Comparison of ENCODE assay signal across 21 cellular contexts in the genomic region with DNA sequence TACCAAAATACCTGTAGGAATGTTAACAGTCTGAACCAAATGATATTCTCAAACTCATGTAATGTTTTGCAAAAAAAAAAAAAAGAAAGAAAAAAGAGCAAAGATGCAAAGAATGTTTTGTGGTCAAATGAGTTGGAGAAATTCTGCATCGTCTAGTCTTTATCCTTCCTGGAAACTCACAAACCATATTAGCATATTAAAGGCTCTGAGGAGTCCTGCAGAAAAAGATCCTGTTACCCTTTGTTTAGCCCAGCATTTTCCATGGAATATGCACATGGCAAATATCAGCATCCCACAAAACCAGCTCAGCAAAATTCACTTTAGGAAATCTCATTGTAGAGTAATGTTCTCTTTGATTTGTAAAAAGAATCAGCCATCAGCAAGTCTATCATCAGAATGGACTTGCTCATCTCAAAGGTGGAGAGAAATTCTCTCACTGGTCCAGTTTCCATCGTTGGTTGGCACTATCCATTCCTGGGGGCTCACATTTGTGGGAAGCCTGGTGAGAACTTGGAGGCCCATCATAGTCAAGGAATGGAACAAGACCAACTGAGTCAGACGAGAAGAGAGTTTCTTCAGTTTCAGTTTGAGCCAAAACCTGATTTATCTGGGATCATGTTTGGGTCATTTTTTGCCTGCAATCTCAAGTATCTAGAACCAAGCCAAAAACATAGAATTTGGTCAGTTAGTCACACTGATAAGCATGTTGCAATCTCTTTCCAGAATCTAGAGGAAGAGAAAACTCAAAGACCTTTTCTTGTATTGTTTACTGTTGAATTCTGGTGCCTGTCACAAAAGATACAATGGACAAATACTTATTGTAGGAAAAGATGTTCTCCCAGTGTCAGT.
"Had no signal": no experiment of that assay in that cellular context is flagged by ENCODE, and none has a peak within 500 bp of the region (broad histone marks: within the 10 kb centered on the region; RNA-seq: fewer than 3 reads in every experiment).

No MANE protein-coding gene starts in this region.

- H3K27me3 Mint-ChIP-seq: activated T-helper 17 cell treated with anti-CD3 and anti-CD28 coated beads, Interleukin-2, amount 50 U/mL, for 72 hours had no signal

- H3K36me3 Mint-ChIP-seq: brain, naive B cell, neural progenitor cell had no signal

- H3K9me3 ChIP-seq: esophagus squamous epithelium, sigmoid colon, spleen, upper lobe of left lung had no signal

- H3K4me3 ChIP-seq: esophagus squamous epithelium, neural progenitor cell, sigmoid colon, spleen, upper lobe of left lung had no signal

- H3K9me3 Mint-ChIP-seq: activated naive CD4-positive, alpha-beta T cell treated with anti-CD3 and anti-CD28 coated beads for 36 hours; central memory CD8-positive, alpha-beta T cell; neural progenitor cell had no signal

- DNase-seq: activated CD4-positive, alpha-beta T cell treated with anti-CD3 and anti-CD28 coated beads for 1 hour; activated CD4-positive, alpha-beta T cell treated with anti-CD3 and anti-CD28 coated beads, Interleukin-2, amount 50 U/mL, for 48 hours; activated naive CD4-positive, alpha-beta T cell treated with anti-CD3 and anti-CD28 coated beads for 36 hours; cortex of kidney; effector CD4-positive, alpha-beta T cell; esophagus squamous epithelium; foreskin melanocyte; head of caudate nucleus; mammary epithelial cell; naive B cell; sigmoid colon; spleen; stimulated activated naive CD8-positive, alpha-beta T cell treated with anti-CD3 and anti-CD28 coated beads, Interleukin-15, amount 100 ng/mL, for 72 hours; upper lobe of left lung had no signal

- H3K27me3 ChIP-seq: esophagus squamous epithelium, neural progenitor cell, upper lobe of left lung had no signal

- H3K36me3 ChIP-seq: esophagus squamous epithelium, neural progenitor cell, sigmoid colon, spleen, upper lobe of left lung had no signal

- H3K27ac Mint-ChIP-seq: activated naive CD4-positive, alpha-beta T cell treated with anti-CD3 and anti-CD28 coated beads for 36 hours; activated T-helper 17 cell treated with anti-CD3 and anti-CD28 coated beads, Interleukin-2, amount 50 U/mL, for 72 hours; naive B cell; neural progenitor cell; stimulated activated naive CD8-positive, alpha-beta T cell treated with anti-CD3 and anti-CD28 coated beads, Interleukin-15, amount 100 ng/mL, for 72 hours had no signal

- H3K9ac ChIP-seq: neural progenitor cell had no signal

- FAIRE-seq: endothelial cell of umbilical vein, keratinocyte had no signal

- ATAC-seq: activated T-helper 17 cell treated with anti-CD3 and anti-CD28 coated beads, Interleukin-2, amount 50 U/mL, for 72 hours; left lobe of liver; stimulated activated naive CD8-positive, alpha-beta T cell treated with anti-CD3 and anti-CD28 coated beads, Interleukin-15, amount 100 ng/mL, for 72 hours had no signal

- H3K4me2 ChIP-seq: neural progenitor cell had no signal

- H2AFZ ChIP-seq: neural progenitor cell had no signal

- H3K4me3 Mint-ChIP-seq: activated naive CD4-positive, alpha-beta T cell treated with anti-CD3 and anti-CD28 coated beads for 36 hours; activated T-helper 17 cell treated with anti-CD3 and anti-CD28 coated beads, Interleukin-2, amount 50 U/mL, for 72 hours; brain; central memory CD8-positive, alpha-beta T cell; naive B cell; neural progenitor cell; stimulated activated naive CD8-positive, alpha-beta T cell treated with anti-CD3 and anti-CD28 coated beads, Interleukin-15, amount 100 ng/mL, for 72 hours had no signal

- H3K4me1 ChIP-seq: sigmoid colon, spleen, upper lobe of left lung had no signal

- H3K27ac ChIP-seq: esophagus squamous epithelium, neural progenitor cell, sigmoid colon, spleen, upper lobe of left lung had no signal

- H3K4me1 Mint-ChIP-seq: activated T-helper 17 cell treated with anti-CD3 and anti-CD28 coated beads, Interleukin-2, amount 50 U/mL, for 72 hours; central memory CD8-positive, alpha-beta T cell; naive B cell; stimulated activated naive CD8-positive, alpha-beta T cell treated with anti-CD3 and anti-CD28 coated beads, Interleukin-15, amount 100 ng/mL, for 72 hours had no signal
